Comparison of ENCODE assay signal across 22 cellular contexts in the genomic region with DNA sequence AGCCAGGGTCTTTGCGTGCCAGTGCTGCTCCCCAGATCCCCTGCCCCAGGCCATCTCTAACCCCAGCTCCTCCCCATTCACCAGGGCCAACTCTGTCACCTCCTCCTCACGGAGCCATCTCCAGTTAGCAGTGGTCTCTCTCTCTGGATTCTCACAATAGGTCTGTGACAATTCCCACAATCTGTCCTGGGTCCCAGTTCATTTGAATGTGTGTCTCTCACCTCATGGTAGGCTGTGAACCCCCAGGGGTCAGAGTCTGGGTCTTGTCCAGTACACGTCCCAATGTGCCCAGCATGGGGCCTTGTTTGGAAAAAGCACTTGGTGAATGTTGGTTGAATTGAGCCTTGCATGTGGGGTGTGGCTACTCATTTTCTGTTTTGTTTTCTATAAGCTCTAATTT.
A peak's percentile ranks its signal among the peaks of the same experiment; 100 is the strongest.
DNase-seq lines count a peak whose midpoint lies in the region; ATAC-seq, FAIRE-seq and TF ChIP-seq lines count a peak whose summit lies in the region.
"Had no signal": no experiment of that assay in that cellular context is flagged by ENCODE, and none has a peak within 500 bp of the region (broad histone marks: within the 10 kb centered on the region; RNA-seq: fewer than 3 reads in every experiment).

No MANE protein-coding gene starts in this region.

- no peak overlapping the region for H3K9ac ChIP-seq in endothelial cell of umbilical vein (replicated peaks; ENCODE audit: extremely low read depth, insufficient read depth, low read length)

- no peaks in the 10 kb centered on the region for H3K9me1 ChIP-seq in endothelial cell of umbilical vein (replicated peaks; ENCODE audit: control insufficient read depth, extremely low read depth, insufficient read depth, low read length)

- peak; percentile 31 for DNase-seq in NCI-H69 (lab: John Stamatoyannopoulos, UW)
- no peak for DNase-seq in endothelial cell of umbilical vein (ENCODE audit: low read depth, low spot score)
- peak; percentile 1 for DNase-seq in naive B cell
- no peak for DNase-seq in stimulated activated naive B cell treated with anti-CD40 and anti-IgM and Interleukin-4, amounts not matched to agents 10 μg/mL and 1 μg/mL and 100 μg/mL, for 72 hours
- DNase-seq in KBM-7 = no peak
- DNase-seq in kidney tubule cell (ENCODE audit: low spot score) = no peak
- no peak for DNase-seq in dedifferentiated amniotic fluid mesenchymal stem cell (ENCODE audit: extremely low spot score)
- DNase-seq: ACHN; AML-193; CD4-positive, alpha-beta T cell; DMS153; DMS79; GF-D8; HFFc6; IMR-90 had no signal

- H3K4me2 ChIP-seq in endothelial cell of umbilical vein (ENCODE audit: insufficient read depth, low read length) = no peak overlapping the region
- H3K4me2 ChIP-seq: GM23338 had no signal

- no TSS peak for BruUV-seq in endothelial cell of umbilical vein (replicated peaks; lab: Mats Ljungman, UMichigan)

- intact Hi-C loops in endothelial cell of umbilical vein (cut with micrococcal nuclease) = no loop called here

- no peak overlapping the region for H3K4me3 ChIP-seq in endothelial cell of umbilical vein (replicated peaks in 1 of 3; ENCODE audit: insufficient read depth in 1 of 3, low read depth in 1 of 3, low read length in 3 of 3)
- H3K4me3 ChIP-seq: GM23338 had no signal

- no peaks in the 10 kb centered on the region for H3K27me3 Mint-ChIP-seq in naive B cell
- H3K27me3 Mint-ChIP-seq in stimulated activated naive B cell treated with anti-CD40 and anti-IgM and Interleukin-4, amounts not matched to agents 10 μg/mL and 1 μg/mL and 100 μg/mL, for 72 hours = no peaks in the 10 kb centered on the region
- H3K27me3 Mint-ChIP-seq: CD4-positive, alpha-beta T cell had no signal

- no peak for TF ChIP-seq POLR2A in endothelial cell of umbilical vein (IDR thresholded peaks at IDR 0.05; ENCODE audit: low read depth, low read length)

- H3K4me1 ChIP-seq in endothelial cell of umbilical vein (ENCODE audit: control insufficient read depth, extremely low read depth, insufficient read depth, low read length) = no peaks in the 10 kb centered on the region

- H3K27ac ChIP-seq in endothelial cell of umbilical vein (ENCODE audit: insufficient read depth, low read depth, low read length) = no peak overlapping the region
- H3K27ac ChIP-seq: C4-2B had no signal

- no peak overlapping the region for H2AFZ ChIP-seq in endothelial cell of umbilical vein (ENCODE audit: low read depth, low read length)
- H2AFZ ChIP-seq: GM23338 had no signal

- TF ChIP-seq CTCF in endothelial cell of umbilical vein (IDR thresholded peaks at IDR 0.05; ENCODE audit: extremely low read depth in 1 of 2, insufficient read depth in 1 of 2, low read depth in 1 of 2, low read length in 2 of 2) = no peak

- CTCF ChIA-PET in endothelial cell of umbilical vein (lab: Charles Lee) = no interaction called here

- no peaks in the 10 kb centered on the region for H3K9me3 ChIP-seq in endothelial cell of umbilical vein (replicated peaks; ENCODE audit: control insufficient read depth, insufficient read depth, low read length)

- H3K79me2 ChIP-seq in endothelial cell of umbilical vein (ENCODE audit: control insufficient read depth, insufficient read depth, low read length) = no peaks in the 10 kb centered on the region

- dilution Hi-C loops in endothelial cell of umbilical vein (cut with MboI; ENCODE audit: extremely low pct_ligation_motif_present, low sequenced_read_pairs) = no loop called here

- H4K20me1 ChIP-seq in endothelial cell of umbilical vein (replicated peaks; ENCODE audit: control insufficient read depth, extremely low read depth, insufficient read depth, low read length) = no peaks in the 10 kb centered on the region

- POLR2A ChIA-PET in endothelial cell of umbilical vein (lab: Charles Lee) = no interaction called here

- H3K4me1 Mint-ChIP-seq in naive B cell = no peaks in the 10 kb centered on the region
- peaks cover 0 to 3% of the 10 kb centered on the region in 2 donors for H3K4me1 Mint-ChIP-seq in stimulated activated naive B cell treated with anti-CD40 and anti-IgM and Interleukin-4, amounts not matched to agents 10 μg/mL and 1 μg/mL and 100 μg/mL, for 72 hours
- H3K4me1 Mint-ChIP-seq: GM23338 had no signal

- peaks cover 17 to 35% of the 10 kb centered on the region in 2 donors for H3K36me3 Mint-ChIP-seq in naive B cell
- H3K36me3 Mint-ChIP-seq in stimulated activated naive B cell treated with anti-CD40 and anti-IgM and Interleukin-4, amounts not matched to agents 10 μg/mL and 1 μg/mL and 100 μg/mL, for 72 hours = peaks cover 22 to 41% of the 10 kb centered on the region in 2 donors

- H3K9me3 Mint-ChIP-seq in naive B cell = no peaks in the 10 kb centered on the region
- H3K9me3 Mint-ChIP-seq in stimulated activated naive B cell treated with anti-CD40 and anti-IgM and Interleukin-4, amounts not matched to agents 10 μg/mL and 1 μg/mL and 100 μg/mL, for 72 hours = no peaks in the 10 kb centered on the region
- H3K9me3 Mint-ChIP-seq: CD4-positive, alpha-beta T cell; GM23338; HFFc6 had no signal

- in situ Hi-C loops in KBM-7 (cut with MboI; ENCODE audit: low pct_unique_long_range_greater_than_20kb, low sequenced_read_pairs) = no loop called here

- peak; percentile 24 for FAIRE-seq in endothelial cell of umbilical vein (lab: Jason Lieb, UNC)
- FAIRE-seq: A204.1, H54, HTR-8/SVneo had no signal

- no peaks in the 10 kb centered on the region for H3K27me3 ChIP-seq in endothelial cell of umbilical vein (ENCODE audit: control insufficient read depth in 2 of 2, insufficient read depth in 2 of 2, low read length in 2 of 2)

- no peak overlapping the region for H3K4me3 Mint-ChIP-seq in naive B cell
- H3K4me3 Mint-ChIP-seq in stimulated activated naive B cell treated with anti-CD40 and anti-IgM and Interleukin-4, amounts not matched to agents 10 μg/mL and 1 μg/mL and 100 μg/mL, for 72 hours = no peak overlapping the region
- H3K4me3 Mint-ChIP-seq: CD4-positive, alpha-beta T cell; GM23338; HFFc6 had no signal

- H3K36me3 ChIP-seq in endothelial cell of umbilical vein (ENCODE audit: control insufficient read depth in 2 of 2, extremely low read depth in 1 of 2, insufficient read depth in 2 of 2, low read length in 2 of 2) = peaks cover 2 to 5% of the 10 kb centered on the region in 2 experiments

- ATAC-seq in naive B cell (ENCODE audit: low read depth in 2 of 2) (no peak), HG03520 (IDR thresholded peaks at IDR 0.05; ENCODE audit: unreplicated experiment) (no peak)
- no peak for ATAC-seq in stimulated activated naive B cell treated with anti-CD40 and anti-IgM and Interleukin-4, amounts not matched to agents 10 μg/mL and 1 μg/mL and 100 μg/mL, for 72 hours (replicated peaks)
- ATAC-seq: GM23338, HCT116 had no signal

- H3K27ac Mint-ChIP-seq in naive B cell = peak overlapping the region in 2 of 6 donors; percentile 69 to 74
- peak overlapping the region; percentile 81 for H3K27ac Mint-ChIP-seq in stimulated activated naive B cell treated with anti-CD40 and anti-IgM and Interleukin-4, amounts not matched to agents 10 μg/mL and 1 μg/mL and 100 μg/mL, for 72 hours
- H3K27ac Mint-ChIP-seq: CD4-positive, alpha-beta T cell; GM23338; HFFc6 had no signal

TF ChIP-seq in endothelial cell of umbilical vein, 7 proteins besides CTCF, POLR2A, EP300 and RAD21:
- TF ChIP-seq MAX (IDR thresholded peaks at IDR 0.05; ENCODE audit: insufficient read depth, insufficient read length) = no peak
- TF ChIP-seq POLR2AphosphoS5 (IDR thresholded peaks at IDR 0.05; ENCODE audit: insufficient read depth, low read depth, low read length) = no peak
- TF ChIP-seq GATA2 (IDR thresholded peaks at IDR 0.05; ENCODE audit: insufficient read depth, insufficient read length, low read depth, low read length) = no peak
- TF ChIP-seq FOS (IDR thresholded peaks at IDR 0.05; ENCODE audit: borderline replicate concordance, insufficient read depth, low read length) = no peak
- TF ChIP-seq JUN (IDR thresholded peaks at IDR 0.05; ENCODE audit: borderline replicate concordance, insufficient read depth, insufficient read length, low read depth) = no peak
- no peak for TF ChIP-seq EZH2 (IDR thresholded peaks at IDR 0.05; ENCODE audit: borderline replicate concordance, low read depth, low read length, severe bottlenecking)
- no peak for TF ChIP-seq MYC (IDR thresholded peaks at IDR 0.05; ENCODE audit: low read depth, low read length)

Comparison
In these comparisons a context has a peak if more than half of its experiments do, and no peak if none do; other contexts are left out.
1. DNase-seq: peak in NCI-H69 (single experiment) and naive B cell (single experiment); none in endothelial cell of umbilical vein (single experiment), stimulated activated naive B cell treated with anti-CD40 and anti-IgM and Interleukin-4, amounts not matched to agents 10 μg/mL and 1 μg/mL and 100 μg/mL, for 72 hours (single experiment), KBM-7 (single experiment), kidney tubule cell (single experiment) and dedifferentiated amniotic fluid mesenchymal stem cell (single experiment).